In genomic region chr2:219352448-219353023, GRCh38 we compare ENCODE assay signal across 1 cellular context.
TF ChIP-seq lines count a peak whose summit lies in the region.

No MANE protein-coding gene starts in this region.

TF ChIP-seq in WTC11, 78 proteins besides CTCF, POLR2A, EP300 and RAD21 (continued from another document):
- TF ChIP-seq, protein P1, sequence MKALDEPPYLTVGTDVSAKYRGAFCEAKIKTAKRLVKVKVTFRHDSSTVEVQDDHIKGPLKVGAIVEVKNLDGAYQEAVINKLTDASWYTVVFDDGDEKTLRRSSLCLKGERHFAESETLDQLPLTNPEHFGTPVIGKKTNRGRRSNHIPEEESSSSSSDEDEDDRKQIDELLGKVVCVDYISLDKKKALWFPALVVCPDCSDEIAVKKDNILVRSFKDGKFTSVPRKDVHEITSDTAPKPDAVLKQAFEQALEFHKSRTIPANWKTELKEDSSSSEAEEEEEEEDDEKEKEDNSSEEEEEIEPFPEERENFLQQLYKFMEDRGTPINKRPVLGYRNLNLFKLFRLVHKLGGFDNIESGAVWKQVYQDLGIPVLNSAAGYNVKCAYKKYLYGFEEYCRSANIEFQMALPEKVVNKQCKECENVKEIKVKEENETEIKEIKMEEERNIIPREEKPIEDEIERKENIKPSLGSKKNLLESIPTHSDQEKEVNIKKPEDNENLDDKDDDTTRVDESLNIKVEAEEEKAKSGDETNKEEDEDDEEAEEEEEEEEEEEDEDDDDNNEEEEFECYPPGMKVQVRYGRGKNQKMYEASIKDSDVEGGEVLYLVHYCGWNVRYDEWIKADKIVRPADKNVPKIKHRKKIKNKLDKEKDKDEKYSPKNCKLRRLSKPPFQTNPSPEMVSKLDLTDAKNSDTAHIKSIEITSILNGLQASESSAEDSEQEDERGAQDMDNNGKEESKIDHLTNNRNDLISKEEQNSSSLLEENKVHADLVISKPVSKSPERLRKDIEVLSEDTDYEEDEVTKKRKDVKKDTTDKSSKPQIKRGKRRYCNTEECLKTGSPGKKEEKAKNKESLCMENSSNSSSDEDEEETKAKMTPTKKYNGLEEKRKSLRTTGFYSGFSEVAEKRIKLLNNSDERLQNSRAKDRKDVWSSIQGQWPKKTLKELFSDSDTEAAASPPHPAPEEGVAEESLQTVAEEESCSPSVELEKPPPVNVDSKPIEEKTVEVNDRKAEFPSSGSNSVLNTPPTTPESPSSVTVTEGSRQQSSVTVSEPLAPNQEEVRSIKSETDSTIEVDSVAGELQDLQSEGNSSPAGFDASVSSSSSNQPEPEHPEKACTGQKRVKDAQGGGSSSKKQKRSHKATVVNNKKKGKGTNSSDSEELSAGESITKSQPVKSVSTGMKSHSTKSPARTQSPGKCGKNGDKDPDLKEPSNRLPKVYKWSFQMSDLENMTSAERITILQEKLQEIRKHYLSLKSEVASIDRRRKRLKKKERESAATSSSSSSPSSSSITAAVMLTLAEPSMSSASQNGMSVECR (CRISPR knock-in tag; IDR thresholded peaks at IDR 0.05; ENCODE audit: borderline replicate concordance): no peak
- TF ChIP-seq FOXP4 (CRISPR knock-in tag; IDR thresholded peaks at IDR 0.05): no peak
- no peak for TF ChIP-seq ERG (CRISPR knock-in tag; IDR thresholded peaks at IDR 0.05)
- no peak for TF ChIP-seq ESRRA (CRISPR knock-in tag; IDR thresholded peaks at IDR 0.05; ENCODE audit: borderline replicate concordance)
- no peak for TF ChIP-seq CREB1 (CRISPR knock-in tag; IDR thresholded peaks at IDR 0.05)
- TF ChIP-seq PREB (CRISPR knock-in tag; IDR thresholded peaks at IDR 0.05; ENCODE audit: borderline replicate concordance): no peak
- TF ChIP-seq AFF4 (CRISPR knock-in tag; IDR thresholded peaks at IDR 0.05; ENCODE audit: borderline replicate concordance): no peak
- TF ChIP-seq TEAD1 (CRISPR knock-in tag; IDR thresholded peaks at IDR 0.05): no peak
- TF ChIP-seq ZNF423 (CRISPR knock-in tag; IDR thresholded peaks at IDR 0.05): no peak
- no peak for TF ChIP-seq JAZF1 (CRISPR knock-in tag; IDR thresholded peaks at IDR 0.05)
